In genomic region chr6:75968143-75968542, GRCh38 we compare ENCODE assay signal across 22 cellular contexts.
A peak's percentile ranks its signal among the peaks of the same experiment; 100 is the strongest.
DNase-seq lines count a peak whose midpoint lies in the region; ATAC-seq, FAIRE-seq and TF ChIP-seq lines count a peak whose summit lies in the region.
"Had no signal": no experiment of that assay in that cellular context is flagged by ENCODE, and none has a peak within 500 bp of the region (broad histone marks: within the 10 kb centered on the region; RNA-seq: fewer than 3 reads in every experiment).

No MANE protein-coding gene starts in this region.

- ATAC-seq in K562: no peak
- ATAC-seq in WTC11: no peak
- ATAC-seq: A549; CD8-positive, alpha-beta T cell; GM12878 had no signal

- no peak for TF ChIP-seq EP300 in K562 (IDR thresholded peaks at IDR 0.05; ENCODE audit: low read length)

- in situ Hi-C loops in K562 (cut with MboI): no loop called here

- BruUV-seq in K562 (replicated peaks; lab: Mats Ljungman, UMichigan): no TSS peak

- H3K9me1 ChIP-seq in K562 (ENCODE audit: control insufficient read depth, insufficient read depth, low read length): no peaks in the 10 kb centered on the region

- POLR2A ChIA-PET in K562 (lab: Yijun Ruan, JAX) (no interaction called here), WTC11 (lab: Charles Lee) (no interaction called here)

- DNase-seq in K562 (ENCODE audit: extremely low read depth in 1 of 4, low spot score in 3 of 4) (no peak), frontal cortex (ENCODE audit: low spot score in 2 of 2) (no peak), NCI-H510A (lab: John Stamatoyannopoulos, UW) (no peak), WTC11 (ENCODE audit: low spot score) (no peak)
- no peak for DNase-seq in central memory CD4-positive, alpha-beta T cell
- DNase-seq: AML-193; Caco-2; Calu3; CD4-positive, alpha-beta T cell; CD8-positive, alpha-beta T cell; DMS79 treated with DMSO at 0.1 percent for 48 hours; GDM1 had no signal

- no peak overlapping the region for H3K9ac ChIP-seq in K562 (ENCODE audit: insufficient read depth in 1 of 2, low read depth in 2 of 2, low read length in 2 of 2)
- H3K9ac ChIP-seq: BLaER1 treated with 17β-estradiol and CSF1 and Interleukin-3, amounts not matched to agents 10 nM and 100 nM had no signal

- no peaks in the 10 kb centered on the region for H3K9me3 Mint-ChIP-seq in WTC11
- H3K9me3 Mint-ChIP-seq: CD4-positive, alpha-beta T cell had no signal

- H3K27ac Mint-ChIP-seq in WTC11: no peak overlapping the region
- H3K27ac Mint-ChIP-seq: B cell; CD4-positive, alpha-beta T cell; CD8-positive, alpha-beta T cell had no signal

- H3K4me2 ChIP-seq in K562 (ENCODE audit: insufficient read depth, low read length): no peak overlapping the region
- H3K4me2 ChIP-seq: A549; BLaER1 treated with 17β-estradiol and CSF1 and Interleukin-3, amounts not matched to agents 10 nM and 100 nM had no signal

- H3K4me3 ChIP-seq in K562: no peak overlapping the region
- H3K4me3 ChIP-seq: A549; BLaER1 treated with 17β-estradiol and CSF1 and Interleukin-3, amounts not matched to agents 10 nM and 100 nM; GM12878 had no signal

- FAIRE-seq in G401.6 (lab: Jason Lieb, UNC): peak; percentile 8
- FAIRE-seq in K562 (lab: Jason Lieb, UNC): no peak
- peak; percentile 34 for FAIRE-seq in frontal cortex (lab: Jason Lieb, UNC)
- FAIRE-seq: A549, D721Med, GM12878, GM12892, GM18507 had no signal

- H3K36me3 Mint-ChIP-seq in WTC11: no peaks in the 10 kb centered on the region
- H3K36me3 Mint-ChIP-seq: CD8-positive, alpha-beta T cell had no signal

- intact Hi-C loops in K562 (cut with micrococcal nuclease): no loop called here

- no peaks in the 10 kb centered on the region for H3K4me1 ChIP-seq in K562 (replicated peaks in 1 of 2; ENCODE audit: control insufficient read depth in 2 of 2, insufficient read depth in 2 of 2, low read length in 2 of 2)
- H3K4me1 ChIP-seq: A549; BLaER1 treated with 17β-estradiol and CSF1 and Interleukin-3, amounts not matched to agents 10 nM and 100 nM; Caco-2 had no signal

- no peaks in the 10 kb centered on the region for H3K9me3 ChIP-seq in K562 (replicated peaks; ENCODE audit: control insufficient read depth, insufficient read depth, low read depth, low read length)
- H3K9me3 ChIP-seq: A549; BLaER1 treated with 17β-estradiol and CSF1 and Interleukin-3, amounts not matched to agents 10 nM and 100 nM; Caco-2 had no signal

- no peak overlapping the region for H3K27ac ChIP-seq in K562 (ENCODE audit: extremely low read depth, low read depth, low read length)
- H3K27ac ChIP-seq: 22Rv1; A549; BLaER1 treated with 17β-estradiol and CSF1 and Interleukin-3, amounts not matched to agents 10 nM and 100 nM; C4-2B had no signal

- H2AFZ ChIP-seq in K562 (ENCODE audit: low read depth, low read length): no peak overlapping the region

- H3K4me1 Mint-ChIP-seq in WTC11: no peaks in the 10 kb centered on the region
- H3K4me1 Mint-ChIP-seq: B cell had no signal

- H3K79me2 ChIP-seq in K562 (ENCODE audit: control insufficient read depth, insufficient read depth, low read length): no peaks in the 10 kb centered on the region

- CTCF ChIA-PET in K562 (lab: Yijun Ruan, JAX; ENCODE audit: low intra/inter-chr PET ratio): no interaction called here
- CTCF ChIA-PET in WTC11 (lab: Charles Lee): no interaction called here

- H3K36me3 ChIP-seq in K562 (ENCODE audit: control insufficient read depth, insufficient read depth, low read length): no peaks in the 10 kb centered on the region
- H3K36me3 ChIP-seq: BLaER1 treated with 17β-estradiol and CSF1 and Interleukin-3, amounts not matched to agents 10 nM and 100 nM had no signal

- H3K27me3 Mint-ChIP-seq in WTC11 (ENCODE audit: low read depth): no peaks in the 10 kb centered on the region
- H3K27me3 Mint-ChIP-seq: B cell; CD4-positive, alpha-beta T cell had no signal

- no peaks in the 10 kb centered on the region for H4K20me1 ChIP-seq in K562 (replicated peaks; ENCODE audit: control insufficient read depth, insufficient read depth, low read length)
- H4K20me1 ChIP-seq: BLaER1 treated with 17β-estradiol and CSF1 and Interleukin-3, amounts not matched to agents 10 nM and 100 nM had no signal

- TF ChIP-seq POLR2A in K562 (conservative IDR thresholded peaks at IDR 0.05): no peak

- H3K4me3 Mint-ChIP-seq in WTC11: no peak overlapping the region
- H3K4me3 Mint-ChIP-seq: B cell; CD4-positive, alpha-beta T cell; CD8-positive, alpha-beta T cell had no signal

- no peaks in the 10 kb centered on the region for H3K27me3 ChIP-seq in K562 (ENCODE audit: control insufficient read depth in 2 of 2, insufficient read depth in 2 of 2, low read length in 2 of 2)
- H3K27me3 ChIP-seq: BLaER1 treated with 17β-estradiol and CSF1 and Interleukin-3, amounts not matched to agents 10 nM and 100 nM had no signal

- TF ChIP-seq RAD21 in K562 (CRISPR knock-in tag; conservative IDR thresholded peaks at IDR 0.05 in 1 of 2, IDR thresholded peaks at IDR 0.05 in 1 of 2): no peak

- TF ChIP-seq CTCF in K562 (IDR thresholded peaks at IDR 0.05 in 2 of 3, conservative IDR thresholded peaks at IDR 0.05 in 1 of 3; ENCODE audit: insufficient read depth in 2 of 3, low read depth in 1 of 3, low read length in 3 of 3) (no peak), WTC11 (IDR thresholded peaks at IDR 0.05) (no peak)

TF ChIP-seq in K562, 482 proteins besides CTCF, POLR2A, EP300 and RAD21:
- TF ChIP-seq NR2C1 (IDR thresholded peaks at IDR 0.05) (no peak), NR2C1 (tag; IDR thresholded peaks at IDR 0.05) (no peak), ZNF24 (IDR thresholded peaks at IDR 0.05) (no peak), C11orf30 (IDR thresholded peaks at IDR 0.05; ENCODE audit: low read depth) (peak; percentile 42; the same call in 1 of the 2 replicates), ZNF316 (IDR thresholded peaks at IDR 0.05) (peak; percentile 64), DIDO1 (tag; IDR thresholded peaks at IDR 0.05; ENCODE audit: low read depth) (no peak), ZNF830 (CRISPR knock-in tag; IDR thresholded peaks at IDR 0.05) (no peak), TAF15 (IDR thresholded peaks at IDR 0.05; ENCODE audit: low read depth, low read length) (no peak), ZNF695 (CRISPR knock-in tag; IDR thresholded peaks at IDR 0.05) (no peak), SUPT5H (IDR thresholded peaks at IDR 0.05) (no peak), RFX7 (CRISPR knock-in tag; IDR thresholded peaks at IDR 0.05) (no peak), IRF1 (CRISPR knock-in tag; IDR thresholded peaks at IDR 0.05; ENCODE audit: borderline replicate concordance) (no peak), RBM17 (IDR thresholded peaks at IDR 0.05; ENCODE audit: borderline replicate concordance, low read depth, low read length) (no peak)

TF ChIP-seq in WTC11, 78 proteins besides CTCF, POLR2A, EP300 and RAD21 (continues in another document):
- no peak for TF ChIP-seq E2F1 (CRISPR knock-in tag; IDR thresholded peaks at IDR 0.05)
- no peak for TF ChIP-seq FOXP1 (CRISPR knock-in tag; IDR thresholded peaks at IDR 0.05; ENCODE audit: borderline replicate concordance)
- TF ChIP-seq ZNF121 (CRISPR knock-in tag; IDR thresholded peaks at IDR 0.05): no peak
- no peak for TF ChIP-seq NFE2L1 (CRISPR knock-in tag; IDR thresholded peaks at IDR 0.05)
- TF ChIP-seq, protein P1, sequence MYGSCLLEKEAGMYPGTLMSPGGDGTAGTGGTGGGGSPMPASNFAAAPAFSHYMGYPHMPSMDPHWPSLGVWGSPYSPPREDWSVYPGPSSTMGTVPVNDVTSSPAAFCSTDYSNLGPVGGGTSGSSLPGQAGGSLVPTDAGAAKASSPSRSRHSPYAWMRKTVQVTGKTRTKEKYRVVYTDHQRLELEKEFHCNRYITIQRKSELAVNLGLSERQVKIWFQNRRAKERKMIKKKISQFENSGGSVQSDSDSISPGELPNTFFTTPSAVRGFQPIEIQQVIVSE (CRISPR knock-in tag; IDR thresholded peaks at IDR 0.05; ENCODE audit: borderline replicate concordance): no peak
- TF ChIP-seq ZBTB43 (CRISPR knock-in tag; IDR thresholded peaks at IDR 0.05): no peak
- no peak for TF ChIP-seq TEAD4 (CRISPR knock-in tag; IDR thresholded peaks at IDR 0.05)
- TF ChIP-seq, protein P2, sequence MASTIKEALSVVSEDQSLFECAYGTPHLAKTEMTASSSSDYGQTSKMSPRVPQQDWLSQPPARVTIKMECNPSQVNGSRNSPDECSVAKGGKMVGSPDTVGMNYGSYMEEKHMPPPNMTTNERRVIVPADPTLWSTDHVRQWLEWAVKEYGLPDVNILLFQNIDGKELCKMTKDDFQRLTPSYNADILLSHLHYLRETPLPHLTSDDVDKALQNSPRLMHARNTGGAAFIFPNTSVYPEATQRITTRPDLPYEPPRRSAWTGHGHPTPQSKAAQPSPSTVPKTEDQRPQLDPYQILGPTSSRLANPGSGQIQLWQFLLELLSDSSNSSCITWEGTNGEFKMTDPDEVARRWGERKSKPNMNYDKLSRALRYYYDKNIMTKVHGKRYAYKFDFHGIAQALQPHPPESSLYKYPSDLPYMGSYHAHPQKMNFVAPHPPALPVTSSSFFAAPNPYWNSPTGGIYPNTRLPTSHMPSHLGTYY (CRISPR knock-in tag; IDR thresholded peaks at IDR 0.05): no peak
- TF ChIP-seq CBFB (CRISPR knock-in tag; IDR thresholded peaks at IDR 0.05; ENCODE audit: low read depth): no peak
